ENCODE assay signal across 14 cellular contexts in genomic region chr5:35369965-35370790, GRCh38.
DNase-seq lines count a peak whose midpoint lies in the region; ATAC-seq and TF ChIP-seq lines count a peak whose summit lies in the region.
"Had no signal": no experiment of that assay in that cellular context is flagged by ENCODE, and none has a peak within 500 bp of the region (broad histone marks: within the 10 kb centered on the region; RNA-seq: fewer than 3 reads in every experiment).

No MANE protein-coding gene starts in this region.

- H3K27me3 ChIP-seq in H7 (ENCODE audit: control insufficient read depth, insufficient read depth, low read length), result no peaks in the 10 kb centered on the region

- DNase-seq in H7, result peak; percentile 37
- DNase-seq in NCI-H1417 treated with DMSO at 0.1 percent for 48 hours (lab: John Stamatoyannopoulos, UW), result peak; percentile 76
- DNase-seq in activated B cell treated with CpG ODN at 0.5 μM for 24 hours, result no peak
- DNase-seq in memory B cell (ENCODE audit: low spot score in 2 of 2), result no peak
- no peak for DNase-seq in OCI-M2 (lab: John Stamatoyannopoulos, UW; ENCODE audit: unreplicated experiment)
- no peak for DNase-seq in left colon
- no peak for DNase-seq in Right ventricle myocardium superior
- DNase-seq: activated CD8-positive, alpha-beta T cell treated with anti-CD3 and anti-CD28 coated beads, Interleukin-2, amount 10 ng/mL, durations not matched to agents 7 days and 5 days; activated naive CD4-positive, alpha-beta T cell treated with Interleukin-2 at 50 U/mL for 16 hours; GF-D8; NCI-H2081 treated with DMSO at 0.1 percent for 48 hours had no signal

- TF ChIP-seq CTCF in activated B cell treated with CpG ODN at 0.5 μM for 24 hours (IDR thresholded peaks at IDR 0.05), result no peak

- H3K27ac Mint-ChIP-seq in activated B cell treated with CpG ODN at 0.5 μM for 24 hours, result no peak overlapping the region
- no peak overlapping the region for H3K27ac Mint-ChIP-seq in memory B cell
- H3K27ac Mint-ChIP-seq: activated CD8-positive, alpha-beta T cell treated with anti-CD3 and anti-CD28 coated beads, Interleukin-2, amount 10 ng/mL, durations not matched to agents 7 days and 5 days had no signal

- CTCF ChIA-PET in activated B cell treated with CpG ODN at 0.5 μM for 24 hours (lab: Charles Lee), result no interaction called here

- no peaks in the 10 kb centered on the region for H3K9me3 Mint-ChIP-seq in activated B cell treated with CpG ODN at 0.5 μM for 24 hours
- H3K9me3 Mint-ChIP-seq in memory B cell, result no peaks in the 10 kb centered on the region

- H3K36me3 ChIP-seq in H7 (replicated peaks; ENCODE audit: control insufficient read depth, insufficient read depth, low read length), result no peaks in the 10 kb centered on the region

- H3K36me3 Mint-ChIP-seq in activated B cell treated with CpG ODN at 0.5 μM for 24 hours (ENCODE audit: low read depth) (no peaks in the 10 kb centered on the region), memory B cell (no peaks in the 10 kb centered on the region)
- H3K36me3 Mint-ChIP-seq: CD14-positive monocyte had no signal

- no peaks in the 10 kb centered on the region for H3K4me1 Mint-ChIP-seq in activated B cell treated with CpG ODN at 0.5 μM for 24 hours
- peaks cover 5% of the 10 kb centered on the region for H3K4me1 Mint-ChIP-seq in memory B cell

- ATAC-seq in activated B cell treated with CpG ODN at 0.5 μM for 24 hours (ENCODE audit: low read depth) (peak; percentile 34), memory B cell (ENCODE audit: low read depth) (peak; percentile 44), left colon (no peak), Right ventricle myocardium superior (ENCODE audit: poor library complexity) (no peak), GM19467 (IDR thresholded peaks at IDR 0.05; ENCODE audit: unreplicated experiment) (no peak)
- ATAC-seq: activated CD8-positive, alpha-beta T cell treated with anti-CD3 and anti-CD28 coated beads, Interleukin-2, amount 10 ng/mL, durations not matched to agents 7 days and 5 days had no signal

- H3K4me3 Mint-ChIP-seq in activated B cell treated with CpG ODN at 0.5 μM for 24 hours, result no peak overlapping the region
- H3K4me3 Mint-ChIP-seq in memory B cell, result no peak overlapping the region
- H3K4me3 Mint-ChIP-seq: activated CD8-positive, alpha-beta T cell treated with anti-CD3 and anti-CD28 coated beads, Interleukin-2, amount 10 ng/mL, durations not matched to agents 7 days and 5 days; CD14-positive monocyte had no signal

- POLR2A ChIA-PET in activated B cell treated with CpG ODN at 0.5 μM for 24 hours (lab: Charles Lee), result no interaction called here

- H3K27me3 Mint-ChIP-seq in activated B cell treated with CpG ODN at 0.5 μM for 24 hours (no peaks in the 10 kb centered on the region), memory B cell (no peaks in the 10 kb centered on the region)

- H3K4me3 ChIP-seq in H7 (ENCODE audit: insufficient read depth, low read depth, low read length), result no peak overlapping the region
- H3K4me3 ChIP-seq: lung had no signal

- intact Hi-C loops in activated B cell treated with CpG ODN at 0.5 μM for 24 hours (cut with micrococcal nuclease) (no loop called here), left colon (cut with DNase I, micrococcal nuclease) (no loop called here), Right ventricle myocardium superior (cut with DNase I) (no loop called here)

Comparison
In these comparisons a context has a peak if more than half of its experiments do, and no peak if none do; other contexts are left out.
1. DNase-seq: peak in H7 (single experiment) and NCI-H1417 treated with DMSO at 0.1 percent for 48 hours (single experiment); none in activated B cell treated with CpG ODN at 0.5 μM for 24 hours (single experiment), memory B cell (0 of 2), OCI-M2 (single experiment), left colon (0 of 2) and Right ventricle myocardium superior (single experiment).
2. ATAC-seq: peak in activated B cell treated with CpG ODN at 0.5 μM for 24 hours (single experiment) and memory B cell (single experiment); none in left colon (single experiment), Right ventricle myocardium superior (single experiment) and GM19467 (single experiment).